In genomic region chr1:31580513-31580870, GRCh38 we compare ENCODE assay signal across 15 cellular contexts. TPM values are rescaled to one million over a fixed set of nuclear protein-coding genes. Genes with fewer than 3 reads are reported as not detected.
A peak's percentile ranks its signal among the peaks of the same experiment; 100 is the strongest.
DNase-seq lines count a peak whose midpoint lies in the region; ATAC-seq, FAIRE-seq and TF ChIP-seq lines count a peak whose summit lies in the region.
"Had no signal": no experiment of that assay in that cellular context is flagged by ENCODE, and none has a peak within 500 bp of the region (broad histone marks: within the 10 kb centered on the region; RNA-seq: fewer than 3 reads in every experiment).

No MANE protein-coding gene starts in this region.

- WGBS in tibial nerve, 2 donors, result 46 to 47% methylated on average over 4 to 5 of the region's 5 CpGs

- H3K4me1 ChIP-seq in Panc1 (ENCODE audit: control insufficient read depth, insufficient read depth, low read length), result peaks cover 51% of the 10 kb centered on the region
- peaks cover 65% of the 10 kb centered on the region for H3K4me1 ChIP-seq in endothelial cell of umbilical vein (ENCODE audit: control insufficient read depth, extremely low read depth, insufficient read depth, low read length)
- peaks cover 0 to 61% (median 14%) of the 10 kb centered on the region in 4 donors for H3K4me1 ChIP-seq in tibial nerve

- no peaks in the 10 kb centered on the region for H3K27me3 ChIP-seq in Panc1 (ENCODE audit: control insufficient read depth, insufficient read depth, low read length)
- no peaks in the 10 kb centered on the region for H3K27me3 ChIP-seq in endothelial cell of umbilical vein (ENCODE audit: control insufficient read depth in 2 of 2, insufficient read depth in 2 of 2, low read length in 2 of 2)
- no peaks in the 10 kb centered on the region for H3K27me3 ChIP-seq in tibial nerve
- H3K27me3 ChIP-seq: foreskin keratinocyte had no signal

- H3K9ac ChIP-seq in endothelial cell of umbilical vein (replicated peaks; ENCODE audit: extremely low read depth, insufficient read depth, low read length), result peak overlapping the region; percentile 52
- H3K9ac ChIP-seq: BLaER1 treated with 17β-estradiol and CSF1 and Interleukin-3, amounts not matched to agents 10 nM and 100 nM had no signal

- POLR2A ChIA-PET in Panc1 (lab: Charles Lee), result no interaction called here
- POLR2A ChIA-PET in endothelial cell of umbilical vein (lab: Charles Lee), result interaction anchor here (0.6 kb wide), 1 partner anchor 120 kb away, joined by 3 read pairs; no protein-coding TSS in a partner anchor

- H3K4me2 ChIP-seq in endothelial cell of umbilical vein (ENCODE audit: insufficient read depth, low read length), result peak overlapping the region; percentile 95

- peak overlapping the region in 2 of 3 experiments; percentile 70 to 74 for H3K4me3 Mint-ChIP-seq in nephron

- peak; percentile 15 for ATAC-seq in Panc1
- no peak for ATAC-seq in GM19328 (IDR thresholded peaks at IDR 0.05; ENCODE audit: unreplicated experiment)
- ATAC-seq: activated naive CD4-positive, alpha-beta T cell treated with anti-CD3 and anti-CD28 coated beads, Interleukin-2, amount 50 U/mL, for 72 hours; foreskin keratinocyte; HCT116 had no signal

- FAIRE-seq in endothelial cell of umbilical vein (lab: Jason Lieb, UNC), result no peak
- FAIRE-seq: colon, keratinocyte had no signal

- no peaks in the 10 kb centered on the region for H4K20me1 ChIP-seq in endothelial cell of umbilical vein (replicated peaks; ENCODE audit: control insufficient read depth, extremely low read depth, insufficient read depth, low read length)

- H3K27ac ChIP-seq in Panc1 (ENCODE audit: low read length) (peak overlapping the region; percentile 65), endothelial cell of umbilical vein (ENCODE audit: insufficient read depth, low read depth, low read length) (peak overlapping the region; percentile 83), tibial nerve (peak overlapping the region in 3 of 4 donors; percentile 19 to 78 (median 60))
- H3K27ac ChIP-seq: BLaER1 treated with 17β-estradiol and CSF1 and Interleukin-3, amounts not matched to agents 10 nM and 100 nM; foreskin keratinocyte; WERI-Rb-1 had no signal

- H3K36me3 Mint-ChIP-seq in nephron (ENCODE audit: low read depth), result no peaks in the 10 kb centered on the region
- H3K36me3 Mint-ChIP-seq: activated naive CD4-positive, alpha-beta T cell treated with anti-CD3 and anti-CD28 coated beads, Interleukin-2, amount 50 U/mL, for 72 hours had no signal

- no peak for TF ChIP-seq EP300 in tibial nerve (IDR thresholded peaks at IDR 0.05)

- no peak overlapping the region for H3K4me3 ChIP-seq in Panc1 (ENCODE audit: low read depth in 2 of 2, low read length in 2 of 2)
- peak overlapping the region in 1 of 3 experiments; percentile 61 for H3K4me3 ChIP-seq in endothelial cell of umbilical vein (replicated peaks in 1 of 3; ENCODE audit: insufficient read depth in 1 of 3, low read depth in 1 of 3, low read length in 3 of 3)
- H3K4me3 ChIP-seq in tibial nerve, result peak overlapping the region in 2 of 4 donors; percentile 1 to 55
- H3K4me3 ChIP-seq: BLaER1 treated with 17β-estradiol and CSF1 and Interleukin-3, amounts not matched to agents 10 nM and 100 nM had no signal

- peaks cover 72% of the 10 kb centered on the region for H3K79me2 ChIP-seq in endothelial cell of umbilical vein (ENCODE audit: control insufficient read depth, insufficient read depth, low read length)

- no peaks in the 10 kb centered on the region for H3K9me3 Mint-ChIP-seq in nephron
- H3K9me3 Mint-ChIP-seq: activated naive CD4-positive, alpha-beta T cell treated with anti-CD3 and anti-CD28 coated beads, Interleukin-2, amount 50 U/mL, for 72 hours had no signal

- CTCF ChIA-PET in Panc1 (lab: Charles Lee) (interaction anchor here (0.6 kb wide), 1 partner anchor 116 kb away, joined by 3 read pairs; no protein-coding TSS in a partner anchor), endothelial cell of umbilical vein (lab: Charles Lee) (interaction anchor here (0.6 to 1.9 kb wide), 4 partner anchors 10 to 38 kb away, joined by 3 to 9 read pairs (median 4); partner anchors contain the start of gene HCRTR1)

- peaks cover 33% of the 10 kb centered on the region for H3K4me1 Mint-ChIP-seq in nephron

- TF ChIP-seq CTCF in Panc1 (IDR thresholded peaks at IDR 0.05) (no peak), endothelial cell of umbilical vein (IDR thresholded peaks at IDR 0.05; ENCODE audit: extremely low read depth in 1 of 2, insufficient read depth in 1 of 2, low read depth in 1 of 2, low read length in 2 of 2) (no peak), nephron (IDR thresholded peaks at IDR 0.05; ENCODE audit: unreplicated experiment in 3 of 3) (no peak), tibial nerve (IDR thresholded peaks at IDR 0.05) (no peak)

- H3K27me3 Mint-ChIP-seq in nephron (ENCODE audit: low read depth), result peaks cover 8% of the 10 kb centered on the region

- no TSS peak for BruUV-seq in Panc1 (replicated peaks; lab: Mats Ljungman, UMichigan)
- no TSS peak for BruUV-seq in endothelial cell of umbilical vein (replicated peaks; lab: Mats Ljungman, UMichigan)

- no peak overlapping the region for H2AFZ ChIP-seq in endothelial cell of umbilical vein (ENCODE audit: low read depth, low read length)

- DNase-seq in Panc1 (ENCODE audit: low read depth, low spot score) (no peak), endothelial cell of umbilical vein (ENCODE audit: low read depth, low spot score) (no peak), tibial nerve (ENCODE audit: low spot score in 2 of 2) (no peak), DMS53 (lab: John Stamatoyannopoulos, UW) (no peak), nucleus accumbens (lab: John Stamatoyannopoulos, UW) (no peak)
- DNase-seq: foreskin keratinocyte, NCI-H2171 treated with DMSO at 0.1 percent for 48 hours, WERI-Rb-1 had no signal

- H3K36me3 ChIP-seq in Panc1 (ENCODE audit: control insufficient read depth, insufficient read depth, low read length) (peaks cover 4% of the 10 kb centered on the region; the same call in 1 of the 2 replicates), endothelial cell of umbilical vein (ENCODE audit: control insufficient read depth in 2 of 2, extremely low read depth in 1 of 2, insufficient read depth in 2 of 2, low read length in 2 of 2) (peaks cover 7 to 22% of the 10 kb centered on the region in 2 experiments), tibial nerve (no peaks in the 10 kb centered on the region)
- H3K36me3 ChIP-seq: BLaER1 treated with 17β-estradiol and CSF1 and Interleukin-3, amounts not matched to agents 10 nM and 100 nM; WERI-Rb-1 had no signal

- H3K9me1 ChIP-seq in endothelial cell of umbilical vein (replicated peaks; ENCODE audit: control insufficient read depth, extremely low read depth, insufficient read depth, low read length), result no peaks in the 10 kb centered on the region

- H3K9me3 ChIP-seq in Panc1 (ENCODE audit: control insufficient read depth, insufficient read depth, low read depth, low read length), result no peaks in the 10 kb centered on the region
- no peaks in the 10 kb centered on the region for H3K9me3 ChIP-seq in endothelial cell of umbilical vein (replicated peaks; ENCODE audit: control insufficient read depth, insufficient read depth, low read length)
- no peaks in the 10 kb centered on the region for H3K9me3 ChIP-seq in tibial nerve
- H3K9me3 ChIP-seq: BLaER1 treated with 17β-estradiol and CSF1 and Interleukin-3, amounts not matched to agents 10 nM and 100 nM had no signal

- intact Hi-C loops in Panc1 (cut with micrococcal nuclease; ENCODE audit: unreplicated experiment) (no loop called here), endothelial cell of umbilical vein (cut with micrococcal nuclease) (loop anchor here (5.0 to 10.0 kb wide), 2 partner anchors 354 to 482 kb away; partner anchors contain the start of gene PTP4A2)

- H3K27ac Mint-ChIP-seq in nephron, result no peak overlapping the region
- H3K27ac Mint-ChIP-seq: activated naive CD4-positive, alpha-beta T cell treated with anti-CD3 and anti-CD28 coated beads, Interleukin-2, amount 50 U/mL, for 72 hours had no signal

- TF ChIP-seq POLR2A in endothelial cell of umbilical vein (IDR thresholded peaks at IDR 0.05; ENCODE audit: low read depth, low read length) (no peak), tibial nerve (IDR thresholded peaks at IDR 0.05) (no peak)

- dilution Hi-C loops in endothelial cell of umbilical vein (cut with MboI; ENCODE audit: extremely low pct_ligation_motif_present, low sequenced_read_pairs), result no loop called here

- in situ Hi-C loops in Panc1 (cut with HindIII; ENCODE audit: low pct_unique_long_range_greater_than_20kb, low sequenced_read_pairs), result no loop called here

TF ChIP-seq in endothelial cell of umbilical vein, 7 proteins besides CTCF, POLR2A, EP300 and RAD21 (continues in another document):
- TF ChIP-seq MYC (IDR thresholded peaks at IDR 0.05; ENCODE audit: low read depth, low read length), result no peak
- TF ChIP-seq MAX (IDR thresholded peaks at IDR 0.05; ENCODE audit: insufficient read depth, insufficient read length), result no peak
- TF ChIP-seq GATA2 (IDR thresholded peaks at IDR 0.05; ENCODE audit: insufficient read depth, insufficient read length, low read depth, low read length), result no peak

RNA-seq across cellular contexts. Expression of gene TINAGL1, which starts 4.2 kb away (rescaled TPM):
- total RNA-seq in Panc1 (2021; ENCODE audit: unreplicated experiment) (6.1 TPM), endothelial cell of umbilical vein (298 and 312 TPM in 2 replicates), tibial nerve (100 to 1,000 TPM in 3 of 4 donors, 10 to 100 TPM in 1; 97.3 to 227 (median 198) TPM)
- polyA plus RNA-seq in Panc1 (2012; ENCODE audit: insufficient read length), result 4.0 TPM
- polyA plus RNA-seq in endothelial cell of umbilical vein, result 477 and 555 TPM in 2 replicates
- 285 and 337 TPM in 2 replicates for polyA plus RNA-seq in endothelial cell of umbilical vein (2011; cell fraction: cytosol; rRNA removed)
- 305 and 323 TPM in 2 replicates for polyA plus RNA-seq in endothelial cell of umbilical vein (2011; cell fraction: nucleus; rRNA removed)
- polyA plus RNA-seq in endothelial cell of umbilical vein (2012), result 200 and 246 TPM in 2 replicates
- 370 and 385 TPM in 2 replicates for polyA minus RNA-seq in endothelial cell of umbilical vein
- polyA minus RNA-seq in endothelial cell of umbilical vein (2011; cell fraction: cytosol; rRNA and poly(A)+ RNA removed), result 2.7 TPM
- 119 TPM in 2 replicates for polyA minus RNA-seq in endothelial cell of umbilical vein (2011; cell fraction: nucleus; rRNA and poly(A)+ RNA removed)
- total RNA-seq: activated naive CD4-positive, alpha-beta T cell treated with anti-CD3 and anti-CD28 coated beads, Interleukin-2, amount 50 U/mL, for 72 hours had no signal

RNA-seq across cellular contexts. Expression of gene HCRTR1, which starts 37.0 kb away (rescaled TPM):
- total RNA-seq in Panc1 (2021; ENCODE audit: unreplicated experiment), result 0.18 TPM
- not detected for polyA plus RNA-seq in Panc1 (2012; ENCODE audit: insufficient read length)
- 0.93 and 1.4 TPM in 2 replicates for total RNA-seq in endothelial cell of umbilical vein
- 1.3 and 1.5 TPM in 2 replicates for polyA plus RNA-seq in endothelial cell of umbilical vein
- polyA plus RNA-seq in endothelial cell of umbilical vein (2011; cell fraction: cytosol; rRNA removed), result 0.75 and 0.86 TPM in 2 replicates
- 3.1 and 3.2 TPM in 2 replicates for polyA plus RNA-seq in endothelial cell of umbilical vein (2011; cell fraction: nucleus; rRNA removed)
- polyA plus RNA-seq in endothelial cell of umbilical vein (2012), result 0.32 and 0.57 TPM in 2 replicates
- polyA minus RNA-seq in endothelial cell of umbilical vein, result 1.5 and 1.7 TPM in 2 replicates
- polyA minus RNA-seq in endothelial cell of umbilical vein (2011; cell fraction: cytosol; rRNA and poly(A)+ RNA removed), result not detected
- polyA minus RNA-seq in endothelial cell of umbilical vein (2011; cell fraction: nucleus; rRNA and poly(A)+ RNA removed), result 1.0 and 1.1 TPM in 2 replicates
- 1 to 10 TPM in 1 of 4 donors, under 1 TPM in 1, not detected in 2; 0.21 to 2.5 TPM for total RNA-seq in tibial nerve
- total RNA-seq: activated naive CD4-positive, alpha-beta T cell treated with anti-CD3 and anti-CD28 coated beads, Interleukin-2, amount 50 U/mL, for 72 hours; foreskin keratinocyte had no signal
- polyA plus RNA-seq: foreskin keratinocyte, keratinocyte had no signal

Comparison
In these comparisons a context has a peak if more than half of its experiments do, and no peak if none do; other contexts are left out.
1. RNA of gene TINAGL1, which starts 4.2 kb away (total RNA-seq): 298 to 312 TPM in endothelial cell of umbilical vein and 97.3 to 227 TPM in tibial nerve; 6.1 TPM in Panc1 (single experiment); every median in the first group is over 10 times any median in the second.
2. Peak in every context shown above with its lines, with median percentiles within 50 percentile points of each other: H3K27ac ChIP-seq.